9 cellular contexts compared by ENCODE assay signal in the genomic region with DNA sequence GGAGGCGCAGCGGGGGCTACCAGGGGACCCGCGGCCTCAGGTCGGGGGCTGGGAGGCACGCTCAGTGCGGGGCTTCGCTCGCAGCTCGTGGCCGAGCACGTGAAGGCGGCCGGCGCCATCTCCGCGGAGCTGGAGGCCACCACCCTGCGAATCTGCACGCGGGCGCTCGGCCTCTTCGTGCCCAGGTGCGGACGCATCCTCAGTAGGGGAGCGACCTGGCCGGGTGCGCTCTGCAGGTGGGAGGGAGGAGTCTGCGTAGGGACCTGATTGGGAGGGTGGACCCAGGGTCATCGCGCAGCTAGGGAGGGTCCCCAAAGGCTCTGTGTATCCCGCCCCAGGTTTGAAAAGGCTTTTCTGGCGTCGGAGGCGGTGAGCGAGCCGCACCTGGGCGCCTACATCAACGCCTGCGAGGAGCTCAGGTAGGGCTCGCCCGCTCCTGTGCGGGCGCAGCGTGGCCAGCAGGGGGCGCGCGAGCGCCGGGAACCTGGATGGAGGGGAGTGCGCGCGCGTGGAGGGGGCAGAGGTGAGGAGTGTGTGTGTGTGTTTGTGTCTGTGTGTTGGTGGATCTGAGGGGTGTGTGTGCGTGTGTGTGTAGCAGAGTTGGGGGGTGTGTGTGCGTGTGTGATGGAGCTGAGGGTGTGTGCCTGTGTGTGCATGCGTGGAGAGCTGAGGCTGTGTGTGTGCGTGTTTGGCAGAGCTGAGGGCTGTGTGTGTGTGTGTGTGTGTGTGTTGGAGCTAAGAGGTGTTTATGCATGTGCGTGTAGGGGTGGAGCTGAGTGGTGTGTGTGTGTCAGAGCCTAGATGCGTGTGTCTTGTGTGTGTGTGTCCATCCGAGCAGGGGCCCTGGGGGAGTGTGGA. TPM values are rescaled to one million over a fixed set of nuclear protein-coding genes. Genes with fewer than 3 reads are reported as not detected.
A peak's percentile ranks its signal among the peaks of the same experiment; 100 is the strongest.
DNase-seq lines count a peak whose midpoint lies in the region; ATAC-seq and TF ChIP-seq lines count a peak whose summit lies in the region.
"Had no signal": no experiment of that assay in that cellular context is flagged by ENCODE, and none has a peak within 500 bp of the region (broad histone marks: within the 10 kb centered on the region; RNA-seq: fewer than 3 reads in every experiment).

No MANE protein-coding gene starts in this region.

- no peaks in the 10 kb centered on the region for H3K36me3 Mint-ChIP-seq in natural killer cell

- H3K27ac ChIP-seq in stomach: peak overlapping the region in 2 of 5 donors; percentile 31 to 33
- H3K27ac ChIP-seq: SJSA1 had no signal

- no peaks in the 10 kb centered on the region for H3K9me3 ChIP-seq in stomach
- H3K9me3 ChIP-seq: SJSA1 had no signal

- peak; percentile 46 for ATAC-seq in HG02610 (IDR thresholded peaks at IDR 0.05; ENCODE audit: unreplicated experiment)
- ATAC-seq in esophagus mucosa: peak; percentile 77
- ATAC-seq in natural killer cell: peak; percentile 78 to 89 (median 81)
- ATAC-seq in GM18519 (IDR thresholded peaks at IDR 0.05; ENCODE audit: low FRiP score, unreplicated experiment): no peak

- peaks cover 55 to 69% (median 60%) of the 10 kb centered on the region in 4 donors for H3K4me1 ChIP-seq in stomach

- peaks cover 6 to 7% of the 10 kb centered on the region in 2 donors for H3K4me1 Mint-ChIP-seq in natural killer cell

- no peaks in the 10 kb centered on the region for H3K9me3 Mint-ChIP-seq in natural killer cell

- no peak overlapping the region for H3K27ac Mint-ChIP-seq in natural killer cell

- DNase-seq in D341Med (ENCODE audit: low spot score) (peak; percentile 91), NCI-H526 treated with DMSO at 0.1 percent for 48 hours (lab: John Stamatoyannopoulos, UW) (peak; percentile 62), activated T-cell treated with anti-CD3 and anti-CD28 coated beads for 1 hour (ENCODE audit: low read depth) (peak; percentile 73), natural killer cell (peak; percentile 60), stomach (peak; percentile 85)

- peak overlapping the region in 2 of 4 donors; percentile 7 to 49 for H3K4me3 ChIP-seq in stomach

- 5 to 9% (median 7%) methylated on average over 31 to 61 of the region's 61 CpGs for WGBS in stomach, 5 donors

- no peak for TF ChIP-seq EP300 in stomach (IDR thresholded peaks at IDR 0.05)

- peaks cover 11 to 26% of the 10 kb centered on the region in 2 donors for H3K27me3 Mint-ChIP-seq in natural killer cell (ENCODE audit: low read depth in 2 of 2)

- H3K27me3 ChIP-seq in stomach: peaks cover 0 to 49% (median 28%) of the 10 kb centered on the region in 3 donors
- H3K27me3 ChIP-seq: SJSA1 had no signal

- intact Hi-C loops in natural killer cell (cut with micrococcal nuclease): loop anchor here (2.0 kb wide), 1 partner anchor 188 kb away; no protein-coding TSS in a partner anchor
- intact Hi-C loops in stomach (cut with DNase I; ENCODE audit: low total_unique reads): loop anchor here (10.0 kb wide), 1 partner anchor 190 kb away; no protein-coding TSS in a partner anchor

- no peak for TF ChIP-seq POLR2A in stomach (IDR thresholded peaks at IDR 0.05)

- H3K36me3 ChIP-seq in stomach: no peaks in the 10 kb centered on the region
- H3K36me3 ChIP-seq: SJSA1 had no signal

- H3K4me3 Mint-ChIP-seq in natural killer cell: no peak overlapping the region

- TF ChIP-seq CTCF in natural killer cell (IDR thresholded peaks at IDR 0.05) (peak; percentile 84), stomach (IDR thresholded peaks at IDR 0.05) (peak in 6 of 7 experiments; percentile 97 to 99 (median 98))

RNA-seq across cellular contexts. Expression of a gene that starts 10.4 kb away (rescaled TPM):
- total RNA-seq in esophagus mucosa (0.20 TPM), natural killer cell (not detected), stomach (10 to 100 TPM in 3 of 5 donors, 1 to 10 TPM in 2; 1.3 to 82.8 (median 38.5) TPM)
- 10 to 100 TPM in 2 of 3 donors, 1 to 10 TPM in 1; 9.9 to 21.6 (median 10.8) TPM for polyA plus RNA-seq in stomach

RNA-seq across cellular contexts. Expression of a gene that starts 18.4 kb away (rescaled TPM):
- total RNA-seq in esophagus mucosa (85.3 TPM), natural killer cell (10 to 100 TPM; 14.2 to 89.8 (median 50.1) TPM), stomach (100 to 1,000 TPM in 2 of 5 donors, 10 to 100 TPM in 3; 30.7 to 279 (median 48.7) TPM)
- polyA plus RNA-seq in stomach: 100 to 1,000 TPM in 1 of 3 donors, 10 to 100 TPM in 2; 63.8 to 211 (median 82.2) TPM

RNA-seq across cellular contexts. Expression of a gene that starts 20.9 kb away (rescaled TPM):
- not detected for total RNA-seq in esophagus mucosa
- not detected for total RNA-seq in natural killer cell
- total RNA-seq in stomach: not detected
- polyA plus RNA-seq in stomach: not detected

RNA-seq across cellular contexts. Expression of a gene that starts 47.5 kb away (rescaled TPM):
- total RNA-seq in esophagus mucosa (48.5 TPM), natural killer cell (1 to 10 TPM in 2 of 3 donors, under 1 TPM in 1; 0.86 to 2.3 (median 2.0) TPM), stomach (100 to 1,000 TPM in 4 of 5 donors, 10 to 100 TPM in 1; 85.2 to 400 (median 191) TPM)
- 10 to 100 TPM; 16.3 to 23.7 (median 20.6) TPM for polyA plus RNA-seq in stomach
